13 cellular contexts compared by ENCODE assay signal in genomic region chr17:41739661-41740352, GRCh38. TPM values are rescaled to one million over a fixed set of nuclear protein-coding genes. Genes with fewer than 3 reads are reported as not detected.
DNase-seq lines count a peak whose midpoint lies in the region; ATAC-seq and TF ChIP-seq lines count a peak whose summit lies in the region.
"Had no signal": no experiment of that assay in that cellular context is flagged by ENCODE, and none has a peak within 500 bp of the region (broad histone marks: within the 10 kb centered on the region; RNA-seq: fewer than 3 reads in every experiment).

No MANE protein-coding gene starts in this region.

- no peak for TF ChIP-seq POLR2A in thyroid gland (IDR thresholded peaks at IDR 0.05)

- H3K9me3 Mint-ChIP-seq in activated CD4-positive, alpha-beta T cell treated with anti-CD3 and anti-CD28 coated beads for 36 hours (ENCODE audit: low read depth), result no peaks in the 10 kb centered on the region

- H3K36me3 Mint-ChIP-seq in activated CD4-positive, alpha-beta T cell treated with anti-CD3 and anti-CD28 coated beads for 36 hours (ENCODE audit: low read depth), result no peaks in the 10 kb centered on the region

- POLR2A ChIA-PET in activated CD4-positive, alpha-beta T cell treated with anti-CD3 and anti-CD28 coated beads for 36 hours (lab: Charles Lee), result interaction anchor here (0.6 kb wide), 1 partner anchor 212 kb away, joined by 6 read pairs; no protein-coding TSS in a partner anchor

- H3K4me1 ChIP-seq in thyroid gland, result peaks cover 18 to 43% of the 10 kb centered on the region in 2 donors
- H3K4me1 ChIP-seq: prostate gland had no signal

- H3K4me3 ChIP-seq in epithelial cell of proximal tubule (ENCODE audit: low read depth, low read length) (no peak overlapping the region), thyroid gland (replicated peaks in 1 of 3) (no peak overlapping the region)
- H3K4me3 ChIP-seq: prostate gland had no signal

- peak; percentile 71 for DNase-seq in NCI-H2107 treated with DMSO at 0.1 percent for 48 hours (lab: John Stamatoyannopoulos, UW; ENCODE audit: unreplicated experiment)
- DNase-seq in NCI-H2107 (lab: John Stamatoyannopoulos, UW), result no peak
- peak; percentile 76 for DNase-seq in NCI-H69 (lab: John Stamatoyannopoulos, UW)
- DNase-seq in epithelial cell of proximal tubule (ENCODE audit: low read depth), result peak; percentile 48
- peak; percentile 29 to 55 for DNase-seq in thyroid gland
- no peak for DNase-seq in activated CD4-positive, alpha-beta T cell treated with anti-CD3 and anti-CD28 coated beads for 36 hours
- DNase-seq in left lobe of liver (ENCODE audit: low spot score), result no peak
- DNase-seq: activated gamma-delta T cell treated with Interleukin-2 at 50 U/mL for 16 hours; Karpas-422; stimulated activated CD4-positive, alpha-beta T cell treated with anti-CD3 and anti-CD28 coated beads, Interleukin-4, amount 100 ng/mL, for 1 hour had no signal

- TF ChIP-seq CTCF in epithelial cell of proximal tubule (conservative IDR thresholded peaks at IDR 0.05; ENCODE audit: low read depth, low read length), result no peak
- TF ChIP-seq CTCF in thyroid gland (IDR thresholded peaks at IDR 0.05), result no peak

- CTCF ChIA-PET in activated CD4-positive, alpha-beta T cell treated with anti-CD3 and anti-CD28 coated beads for 36 hours (lab: Charles Lee), result interaction anchor here (0.6 kb wide), 2 partner anchors 59 to 1382 kb away, joined by 3 read pairs; no protein-coding TSS in a partner anchor

- intact Hi-C loops in thyroid gland (cut with DNase I), result loop anchor here (10.0 kb wide), 2 partner anchors 145 to 225 kb away; partner anchors contain the start of gene CNP
- intact Hi-C loops in activated CD4-positive, alpha-beta T cell treated with anti-CD3 and anti-CD28 coated beads for 36 hours (cut with DNase I, micrococcal nuclease), result loop anchor here (2.0 to 10.0 kb wide), 2 partner anchors 71 to 125 kb away; partner anchors contain the start of genes KLHL11 (in 1 of the 2) and P3H4 (in 1 of the 2)

- ATAC-seq in activated CD4-positive, alpha-beta T cell treated with anti-CD3 and anti-CD28 coated beads for 36 hours, result no peak
- ATAC-seq in left lobe of liver (no peak), GM21447 (IDR thresholded peaks at IDR 0.05; ENCODE audit: unreplicated experiment) (no peak)

- no peak overlapping the region for H3K27ac Mint-ChIP-seq in activated CD4-positive, alpha-beta T cell treated with anti-CD3 and anti-CD28 coated beads for 36 hours

- H3K36me3 ChIP-seq in thyroid gland, result no peaks in the 10 kb centered on the region
- H3K36me3 ChIP-seq: prostate gland had no signal

- H3K27me3 ChIP-seq in thyroid gland, result no peaks in the 10 kb centered on the region

- H3K9me3 ChIP-seq in thyroid gland, result no peaks in the 10 kb centered on the region
- H3K9me3 ChIP-seq: prostate gland had no signal

- H3K27ac ChIP-seq in thyroid gland, result peak overlapping the region in 2 of 3 donors; percentile 6 to 49
- H3K27ac ChIP-seq: prostate gland had no signal

- H3K4me3 Mint-ChIP-seq in activated CD4-positive, alpha-beta T cell treated with anti-CD3 and anti-CD28 coated beads for 36 hours, result no peak overlapping the region

- H3K27me3 Mint-ChIP-seq in activated CD4-positive, alpha-beta T cell treated with anti-CD3 and anti-CD28 coated beads for 36 hours, result peaks cover 21% of the 10 kb centered on the region

- WGBS in thyroid gland, 2 donors, result 55 to 64% methylated on average over 6 to 9 of the region's 9 CpGs

- peaks cover 5% of the 10 kb centered on the region for H3K4me1 Mint-ChIP-seq in activated CD4-positive, alpha-beta T cell treated with anti-CD3 and anti-CD28 coated beads for 36 hours

RNA-seq across cellular contexts. Expression of gene HAP1, which starts 5.4 kb away (rescaled TPM):
- total RNA-seq in epithelial cell of proximal tubule (0.06 and 0.14 TPM in 2 replicates), thyroid gland (10 to 100 TPM in 1 of 4 donors, 1 to 10 TPM in 2, under 1 TPM in 1; 0.94 to 12.7 (median 1.9) TPM), left lobe of liver (not detected)
- total RNA-seq in activated CD4-positive, alpha-beta T cell treated with anti-CD3 and anti-CD28 coated beads for 36 hours, result not detected
- total RNA-seq: subcutaneous adipose tissue had no signal

RNA-seq across cellular contexts. Expression of gene GAST, which starts 27.7 kb away (rescaled TPM):
- total RNA-seq in epithelial cell of proximal tubule, result not detected in 2 replicates
- total RNA-seq in thyroid gland, result not detected
- not detected for total RNA-seq in activated CD4-positive, alpha-beta T cell treated with anti-CD3 and anti-CD28 coated beads for 36 hours
- not detected for total RNA-seq in left lobe of liver
- total RNA-seq: prostate gland, subcutaneous adipose tissue had no signal

RNA-seq across cellular contexts. Expression of gene JUP, which starts 46.7 kb away (rescaled TPM):
- total RNA-seq in epithelial cell of proximal tubule, result 314 and 425 TPM in 2 replicates
- 100 to 1,000 TPM; 127 to 356 (median 250) TPM for total RNA-seq in thyroid gland
- total RNA-seq in activated CD4-positive, alpha-beta T cell treated with anti-CD3 and anti-CD28 coated beads for 36 hours, result under 1 TPM; 0.34 to 0.54 TPM
- 72.5 TPM for total RNA-seq in left lobe of liver

RNA-seq across cellular contexts. Expression of gene EIF1, which starts 51.1 kb away (rescaled TPM):
- total RNA-seq in epithelial cell of proximal tubule, result 59.0 and 86.7 TPM in 2 replicates
- 100 to 1,000 TPM; 119 to 171 (median 145) TPM for total RNA-seq in thyroid gland
- total RNA-seq in activated CD4-positive, alpha-beta T cell treated with anti-CD3 and anti-CD28 coated beads for 36 hours, result 100 to 1,000 TPM; 869 to 977 TPM
- total RNA-seq in left lobe of liver, result 257 TPM

Comparison
In these comparisons a context has a peak if more than half of its experiments do, and no peak if none do; other contexts are left out.
1. DNase-seq: peak in NCI-H2107 treated with DMSO at 0.1 percent for 48 hours (single experiment), NCI-H69 (single experiment), epithelial cell of proximal tubule (single experiment) and thyroid gland (2 of 2); none in NCI-H2107 (single experiment), activated CD4-positive, alpha-beta T cell treated with anti-CD3 and anti-CD28 coated beads for 36 hours (single experiment) and left lobe of liver (single experiment).
2. RNA of gene JUP, which starts 46.7 kb away (total RNA-seq): 314 to 425 TPM in epithelial cell of proximal tubule, 127 to 356 TPM in thyroid gland and 72.5 TPM in left lobe of liver (single experiment); 0.34 to 0.54 TPM in activated CD4-positive, alpha-beta T cell treated with anti-CD3 and anti-CD28 coated beads for 36 hours; every median in the first group is over 10 times any median in the second.